In genomic region chr22:36305813-36306212, GRCh38 we compare ENCODE assay signal across 25 cellular contexts. TPM values are rescaled to one million over a fixed set of nuclear protein-coding genes. Genes with fewer than 3 reads are reported as not detected.
DNase-seq lines count a peak whose midpoint lies in the region; ATAC-seq and TF ChIP-seq lines count a peak whose summit lies in the region.
"Had no signal": no experiment of that assay in that cellular context is flagged by ENCODE, and none has a peak within 500 bp of the region (broad histone marks: within the 10 kb centered on the region; RNA-seq: fewer than 3 reads in every experiment).

No MANE protein-coding gene starts in this region.

- intact Hi-C loops in left ventricle myocardium superior (cut with micrococcal nuclease) = no loop called here
- intact Hi-C loops in heart right ventricle (cut with DNase I) = no loop called here
- intact Hi-C loops in activated B cell treated with CpG ODN at 0.5 μM for 24 hours (cut with micrococcal nuclease) = no loop called here
- intact Hi-C loops in transverse colon (cut with DNase I; ENCODE audit: low total_unique reads) = no loop called here

- WGBS in heart right ventricle, 2 donors = 89 to 92% methylated on average over 19 of the region's 19 CpGs
- 89 to 95% methylated on average over 4 to 19 of the region's 19 CpGs for WGBS in transverse colon (ENCODE audit: low coverage in 1 of 2), 2 donors

- in situ Hi-C loops in transverse colon (cut with MboI; ENCODE audit: low pct_ligation_motif_present in 1 of 4, low pct_unique_long_range_greater_than_20kb in 1 of 4, low sequenced_read_pairs in 3 of 4) = loop anchor here (5.0 to 10.0 kb wide), 3 partner anchors 159 to 171 kb away; no protein-coding TSS in a partner anchor

- TF ChIP-seq POLR2A in transverse colon (IDR thresholded peaks at IDR 0.05) = no peak

- H3K36me3 Mint-ChIP-seq in activated B cell treated with CpG ODN at 0.5 μM for 24 hours (ENCODE audit: low read depth) (peaks cover 91% of the 10 kb centered on the region), memory B cell (peaks cover 39% of the 10 kb centered on the region)

- CTCF ChIA-PET in activated B cell treated with CpG ODN at 0.5 μM for 24 hours (lab: Charles Lee) = interaction anchor here (10.0 kb wide), 1 partner anchor 164 kb away, joined by 144 read pairs; no protein-coding TSS in a partner anchor

- POLR2A ChIA-PET in activated B cell treated with CpG ODN at 0.5 μM for 24 hours (lab: Charles Lee) = no interaction called here

- H3K27me3 Mint-ChIP-seq in activated B cell treated with CpG ODN at 0.5 μM for 24 hours (no peaks in the 10 kb centered on the region), memory B cell (no peaks in the 10 kb centered on the region)
- H3K27me3 Mint-ChIP-seq: activated CD4-positive, alpha-beta T cell treated with anti-CD3 and anti-CD28 coated beads, Interleukin-2, amount 10 ng/mL, durations not matched to agents 24 days and 14 days; T-cell had no signal

- peaks cover 7% of the 10 kb centered on the region for H3K4me1 Mint-ChIP-seq in activated B cell treated with CpG ODN at 0.5 μM for 24 hours
- H3K4me1 Mint-ChIP-seq in memory B cell = peaks cover 10% of the 10 kb centered on the region

- H3K4me3 Mint-ChIP-seq in activated B cell treated with CpG ODN at 0.5 μM for 24 hours = no peak overlapping the region
- no peak overlapping the region for H3K4me3 Mint-ChIP-seq in memory B cell
- H3K4me3 Mint-ChIP-seq: activated CD4-positive, alpha-beta T cell treated with anti-CD3 and anti-CD28 coated beads, Interleukin-2, amount 10 ng/mL, durations not matched to agents 24 days and 14 days had no signal

- TF ChIP-seq CTCF in heart right ventricle (IDR thresholded peaks at IDR 0.05) (no peak), activated B cell treated with CpG ODN at 0.5 μM for 24 hours (IDR thresholded peaks at IDR 0.05) (no peak), transverse colon (IDR thresholded peaks at IDR 0.05) (no peak)

- H3K27me3 ChIP-seq in heart right ventricle (no peaks in the 10 kb centered on the region), transverse colon (no peaks in the 10 kb centered on the region)
- H3K27me3 ChIP-seq: MG63, SJCRH30, spleen, upper lobe of right lung had no signal

- H3K4me1 ChIP-seq in heart right ventricle (peaks cover 0 to 7% (median 0%) of the 10 kb centered on the region in 9 donors), transverse colon (peaks cover 0 to 33% (median 13%) of the 10 kb centered on the region in 4 donors)
- H3K4me1 ChIP-seq: upper lobe of right lung had no signal

- no peak for TF ChIP-seq EP300 in transverse colon (IDR thresholded peaks at IDR 0.05; ENCODE audit: low read depth)

- H3K9me3 Mint-ChIP-seq in activated B cell treated with CpG ODN at 0.5 μM for 24 hours = no peaks in the 10 kb centered on the region
- no peaks in the 10 kb centered on the region for H3K9me3 Mint-ChIP-seq in memory B cell
- H3K9me3 Mint-ChIP-seq: activated CD4-positive, alpha-beta T cell treated with anti-CD3 and anti-CD28 coated beads, Interleukin-2, amount 10 ng/mL, durations not matched to agents 24 days and 14 days; T-cell had no signal

- H3K9me3 ChIP-seq in heart right ventricle (no peaks in the 10 kb centered on the region), transverse colon (no peaks in the 10 kb centered on the region)
- H3K9me3 ChIP-seq: MG63, SJCRH30, spleen, upper lobe of right lung had no signal

- H3K27ac ChIP-seq in heart right ventricle (peak overlapping the region in 1 of 10 donors; percentile 6), transverse colon (peak overlapping the region; percentile 65 to 76 (median 72))
- H3K27ac ChIP-seq: SJCRH30, upper lobe of right lung had no signal

- peak overlapping the region; percentile 12 for H3K27ac Mint-ChIP-seq in activated B cell treated with CpG ODN at 0.5 μM for 24 hours
- H3K27ac Mint-ChIP-seq in memory B cell = peak overlapping the region; percentile 17

- no peak for ATAC-seq in left ventricle myocardium superior
- ATAC-seq in heart right ventricle = no peak
- no peak for ATAC-seq in activated B cell treated with CpG ODN at 0.5 μM for 24 hours (ENCODE audit: low read depth)
- ATAC-seq in memory B cell (ENCODE audit: low read depth) = no peak
- ATAC-seq: T-cell, upper lobe of right lung had no signal

- DNase-seq in left ventricle myocardium superior (peak; percentile 25), heart right ventricle (no peak), activated B cell treated with CpG ODN at 0.5 μM for 24 hours (no peak), memory B cell (ENCODE audit: low spot score in 2 of 2) (no peak), transverse colon (no peak), iPS-NIHi7 (ENCODE audit: extremely low spot score) (no peak), H4 (ENCODE audit: low spot score) (no peak)
- DNase-seq in activated CD4-positive, alpha-beta T cell treated with anti-CD3 and anti-CD28 coated beads, Interleukin-2, amount 50 U/mL, for 4 hours = no peak
- DNase-seq: ACHN; activated CD4-positive, alpha-beta T cell treated with anti-CD3 and anti-CD28 coated beads, Interleukin-2, amount 10 ng/mL, durations not matched to agents 24 days and 14 days; aorta; C1 segment of cervical spinal cord; cerebellar nuclear complex; effector CD4-positive, alpha-beta T cell; hypothalamus; islet precursor cell; MG63; NCI-H1417 treated with DMSO at 0.1 percent for 48 hours; NCI-H446 treated with DMSO at 0.1 percent for 48 hours; SJCRH30; spleen; stimulated activated CD4-positive, alpha-beta T cell treated with anti-CD3 and anti-CD28 coated beads, Interleukin-4, amount 100 ng/mL, for 24 hours; T-cell; upper lobe of right lung had no signal

- H3K4me3 ChIP-seq in heart right ventricle (no peak overlapping the region), transverse colon (no peak overlapping the region)
- H3K4me3 ChIP-seq: MG63, SJCRH30, spleen, upper lobe of right lung had no signal

- H3K36me3 ChIP-seq in heart right ventricle (peaks cover 31 to 100% (median 95%) of the 10 kb centered on the region in 9 donors), transverse colon (peaks cover 0 to 89% (median 45%) of the 10 kb centered on the region in 4 donors)

RNA-seq across cellular contexts. Expression of gene APOL1, which starts 52.9 kb away (rescaled TPM):
- total RNA-seq in left ventricle myocardium superior (17.6 TPM), heart right ventricle (100 to 1,000 TPM in 1 of 10 donors, 10 to 100 TPM in 8, 1 to 10 TPM in 1; 9.8 to 121 (median 16.4) TPM), activated B cell treated with CpG ODN at 0.5 μM for 24 hours (10.4 and 10.7 TPM in 2 replicates), transverse colon (10 to 100 TPM in 3 of 4 donors, 1 to 10 TPM in 1; 2.2 to 19.5 (median 14.7) TPM)
- polyA plus RNA-seq in heart right ventricle = 10 to 100 TPM; 18.3 to 18.7 TPM
- total RNA-seq in H4 (2014; rRNA removed; shearing (Covaris generic)) = 27.5 and 33.3 TPM in 2 replicates
- total RNA-seq: H1 had no signal
- polyA plus RNA-seq: H1 had no signal
